Comparison of ENCODE assay signal across 8 cellular contexts in genomic region chr11:66438504-66439466, GRCh38. TPM values are rescaled to one million over a fixed set of nuclear protein-coding genes. Genes with fewer than 3 reads are reported as not detected.
DNase-seq lines count a peak whose midpoint lies in the region; ATAC-seq and TF ChIP-seq lines count a peak whose summit lies in the region.

MRPL11 (minus strand) TSS chr11:66438848; CDS start chr11:66438754, 94 bp downstream.

- BruUV-seq in OCI-LY7 (replicated peaks; lab: Mats Ljungman, UMichigan) = no TSS peak

- H3K9me2 ChIP-seq in OCI-LY7 (ENCODE audit: insufficient read depth, low read length) = no peaks in the 10 kb centered on the region

- peaks cover 8% of the 10 kb centered on the region for H3K4me1 ChIP-seq in OCI-LY7 (ENCODE audit: insufficient read depth, low read length, poor library complexity, severe bottlenecking)

- peak within 1 kb of the TSS; percentile 65 for H2AFZ ChIP-seq in OCI-LY7 (ENCODE audit: low read length)

- peak within 1 kb of the TSS; percentile 90 for H3K4me3 ChIP-seq in OCI-LY7 (ENCODE audit: low read depth, low read length, poor library complexity, severe bottlenecking)

- intact Hi-C loops in OCI-LY7 (cut with micrococcal nuclease; ENCODE audit: unreplicated experiment) = loop anchor here (1.0 kb wide), 1 partner anchor 41 kb away; no protein-coding TSS in a partner anchor

- peaks cover 25% of the 10 kb centered on the region for H3K36me3 ChIP-seq in OCI-LY7 (ENCODE audit: insufficient read depth, low read length)

- POLR2A ChIA-PET in OCI-LY7 (lab: Charles Lee) = interaction anchor here (0.6 to 1.3 kb wide), 6 partner anchors 19 to 53 kb away, joined by 3 to 5 read pairs (median 4); partner anchors contain the start of gene DPP3

- no peaks in the 10 kb centered on the region for H4K20me1 ChIP-seq in OCI-LY7 (ENCODE audit: insufficient read depth, low read length)

- DNase-seq in DMS 273 treated with DMSO at 0.1 percent for 48 hours (lab: John Stamatoyannopoulos, UW) (peak; percentile 82), HuH-7.5 (ENCODE audit: low spot score) (peak; percentile 100), OCI-LY7 (ENCODE audit: low spot score) (peak; percentile 95), activated T-cell treated with anti-CD3 and anti-CD28 coated beads for 24 hours (ENCODE audit: low read depth) (peak; percentile 84), epithelial cell of prostate (ENCODE audit: low read depth, low spot score) (peak; percentile 70), mucosa of gallbladder (ENCODE audit: low spot score) (peak; percentile 92)
- peak; percentile 92 for DNase-seq in stimulated activated CD8-positive, alpha-beta memory T cell treated with anti-CD3 and anti-CD28 coated beads, Interleukin-4, amount 100 ng/mL, for 48 hours

- CTCF ChIA-PET in OCI-LY7 (lab: Charles Lee; ENCODE audit: unreplicated experiment) = interaction anchor here (0.7 to 1.2 kb wide), 4 partner anchors 40 to 701 kb away, joined by 3 read pairs; partner anchors contain the start of gene ZDHHC24

- peak; percentile 93 for ATAC-seq in GM21515 (IDR thresholded peaks at IDR 0.05; ENCODE audit: unreplicated experiment)

- H3K4me2 ChIP-seq in OCI-LY7 (ENCODE audit: low read length) = peak within 1 kb of the TSS; percentile 79

- peaks cover 11% of the 10 kb centered on the region; the same call in 1 of the 2 replicates for H3K79me2 ChIP-seq in OCI-LY7 (ENCODE audit: insufficient read depth, low read depth, low read length)

- H3K9me3 ChIP-seq in OCI-LY7 (ENCODE audit: low read length) = peaks cover 7% of the 10 kb centered on the region; the same call in 1 of the 2 replicates

- TF ChIP-seq CTCF in OCI-LY7 (conservative IDR thresholded peaks at IDR 0.05; ENCODE audit: low read length) = peak; percentile 84

- peak within 1 kb of the TSS; percentile 52 for H3K27ac ChIP-seq in OCI-LY7 (ENCODE audit: low read depth, low read length, poor library complexity, severe bottlenecking)
- H3K27ac ChIP-seq in epithelial cell of prostate = peak within 1 kb of the TSS; percentile 60

RNA-seq across cellular contexts. Expression of gene MRPL11, which starts in this region (rescaled TPM):
- 82.6 and 101 TPM in 2 replicates for total RNA-seq in OCI-LY7 (2014; rRNA removed; shearing (Covaris generic))
- 75.1 and 88.6 TPM in 2 replicates for total RNA-seq in OCI-LY7 (2022)
- 32.8 TPM for total RNA-seq in mucosa of gallbladder

Comparison
In these comparisons a context has a peak if more than half of its experiments do, and no peak if none do; other contexts are left out.
1. Peak in every context shown above with its lines: DNase-seq, ATAC-seq, H3K4me3 ChIP-seq and H3K27ac ChIP-seq.